In genomic region chr16:11632455-11632921, GRCh38 we compare ENCODE assay signal across 9 cellular contexts. TPM values are rescaled to one million over a fixed set of nuclear protein-coding genes. Genes with fewer than 3 reads are reported as not detected.
DNase-seq lines count a peak whose midpoint lies in the region; ATAC-seq and TF ChIP-seq lines count a peak whose summit lies in the region.
"Had no signal": no experiment of that assay in that cellular context is flagged by ENCODE, and none has a peak within 500 bp of the region (broad histone marks: within the 10 kb centered on the region; RNA-seq: fewer than 3 reads in every experiment).

No MANE protein-coding gene starts in this region.

- no peaks in the 10 kb centered on the region for H3K9me3 ChIP-seq in duodenal mucosa (ENCODE audit: control insufficient read depth in 1 of 2, low read length in 2 of 2)
- H3K9me3 ChIP-seq in lung (ENCODE audit: control insufficient read depth in 2 of 2, insufficient read depth in 1 of 2, low read length in 1 of 2): no peaks in the 10 kb centered on the region
- no peaks in the 10 kb centered on the region for H3K9me3 ChIP-seq in thoracic aorta

- DNase-seq in HS-27A (ENCODE audit: low read depth) (peak; percentile 22), lung (ENCODE audit: low spot score) (no peak), thoracic aorta (ENCODE audit: low spot score) (no peak), activated gamma-delta T cell treated with Interleukin-2 at 50 U/mL for 16 hours (no peak), NCI-H526 (lab: John Stamatoyannopoulos, UW) (no peak)
- DNase-seq: SW 1271 had no signal

- peak overlapping the region; percentile 36 for H3K27ac ChIP-seq in duodenal mucosa (ENCODE audit: low read depth, low read length)
- peak overlapping the region in 1 of 2 donors; percentile 84 for H3K27ac ChIP-seq in lung (ENCODE audit: low read depth in 1 of 2, low read length in 1 of 2)
- H3K27ac ChIP-seq in thoracic aorta: peak overlapping the region; percentile 32 to 49

- no peaks in the 10 kb centered on the region for H3K36me3 ChIP-seq in duodenal mucosa (ENCODE audit: control insufficient read depth in 1 of 2, insufficient read depth in 2 of 2, low read length in 2 of 2)
- no peaks in the 10 kb centered on the region for H3K36me3 ChIP-seq in lung (ENCODE audit: control insufficient read depth in 2 of 2, insufficient read depth in 2 of 2, low read length in 2 of 2)
- H3K36me3 ChIP-seq in thoracic aorta: no peaks in the 10 kb centered on the region

- 44 to 61% methylated on average over 14 of the region's 14 CpGs for WGBS in lung, 2 donors

- H3K4me1 ChIP-seq in duodenal mucosa (ENCODE audit: control insufficient read depth in 1 of 2, insufficient read depth in 2 of 2, low read length in 2 of 2) (peaks cover 20 to 27% of the 10 kb centered on the region in 2 donors), lung (ENCODE audit: control insufficient read depth in 2 of 2, insufficient read depth in 2 of 2, low read length in 2 of 2) (peaks cover 0 to 7% of the 10 kb centered on the region in 2 donors), thoracic aorta (ENCODE audit: control insufficient read depth in 1 of 2, low read depth in 2 of 2) (peaks cover 11 to 15% of the 10 kb centered on the region in 2 donors)

- H3K9ac ChIP-seq in duodenal mucosa (ENCODE audit: low read depth in 1 of 2, low read length in 2 of 2): no peak overlapping the region

- TF ChIP-seq CTCF in lung (IDR thresholded peaks at IDR 0.05; ENCODE audit: control extremely low read depth, extremely low read depth) (no peak), thoracic aorta (IDR thresholded peaks at IDR 0.05) (no peak)

- H3K4me3 ChIP-seq in duodenal mucosa (ENCODE audit: low read depth in 1 of 2, low read length in 2 of 2) (no peak overlapping the region), lung (no peak overlapping the region), thoracic aorta (peak overlapping the region; percentile 1)

- ATAC-seq in lung (ENCODE audit: insufficient read depth, low FRiP score) (peak; percentile 60), thoracic aorta (ENCODE audit: insufficient number of reproducible peaks, low FRiP score, low read depth) (no peak), HG02981 (IDR thresholded peaks at IDR 0.05; ENCODE audit: unreplicated experiment) (no peak), GM21737 (IDR thresholded peaks at IDR 0.05; ENCODE audit: unreplicated experiment) (no peak)

- H3K27me3 ChIP-seq in duodenal mucosa (ENCODE audit: control insufficient read depth in 1 of 2, insufficient read depth in 2 of 2, low read length in 2 of 2) (no peaks in the 10 kb centered on the region), lung (ENCODE audit: control insufficient read depth, insufficient read depth) (no peaks in the 10 kb centered on the region), thoracic aorta (replicated peaks; ENCODE audit: insufficient read depth) (no peaks in the 10 kb centered on the region)

RNA-seq across cellular contexts. Expression of gene SNN, which starts 35.8 kb away (rescaled TPM):
- total RNA-seq in lung (10 to 100 TPM; 18.1 to 19.7 TPM), thoracic aorta (10 to 100 TPM; 14.6 to 21.4 TPM)
- polyA plus RNA-seq in lung: 10 to 100 TPM in 1 of 2 donors, 1 to 10 TPM in 1; 9.4 to 29.0 TPM

RNA-seq across cellular contexts. Expression of gene LITAF, which starts 45.8 kb away (rescaled TPM):
- 100 to 1,000 TPM in 1 of 2 donors, 10 to 100 TPM in 1; 89.8 to 203 TPM for total RNA-seq in lung
- 100 to 1,000 TPM in 1 of 2 donors, 10 to 100 TPM in 1; 66.4 to 406 TPM for polyA plus RNA-seq in lung
- 100 to 1,000 TPM; 124 to 146 TPM for total RNA-seq in thoracic aorta
